ENCODE assay signal across 19 cellular contexts in genomic region chr11:90197377-90197776, GRCh38. TPM values are rescaled to one million over a fixed set of nuclear protein-coding genes. Genes with fewer than 3 reads are reported as not detected.
DNase-seq lines count a peak whose midpoint lies in the region; ATAC-seq lines count a peak whose summit lies in the region.
"Had no signal": no experiment of that assay in that cellular context is flagged by ENCODE, and none has a peak within 500 bp of the region (broad histone marks: within the 10 kb centered on the region; RNA-seq: fewer than 3 reads in every experiment).

No MANE protein-coding gene starts in this region.

- H3K9me3 Mint-ChIP-seq in CD4-positive, CD25-positive, alpha-beta regulatory T cell = no peaks in the 10 kb centered on the region

- H3K27ac ChIP-seq in CD4-positive, CD25-positive, alpha-beta regulatory T cell (ENCODE audit: insufficient read depth, low read length, poor library complexity, severe bottlenecking) = no peak overlapping the region
- H3K27ac ChIP-seq in mesenchymal stem cell (ENCODE audit: low read length, poor library complexity, severe bottlenecking) = no peak overlapping the region
- H3K27ac ChIP-seq: BLaER1 treated with 17β-estradiol and CSF1 and Interleukin-3, amounts not matched to agents 10 nM and 100 nM; RWPE1 had no signal

- H3K79me1 ChIP-seq in mesenchymal stem cell (replicated peaks; ENCODE audit: low read length, poor library complexity, severe bottlenecking) = no peaks in the 10 kb centered on the region

- no peaks in the 10 kb centered on the region for H3K27me3 Mint-ChIP-seq in CD4-positive, CD25-positive, alpha-beta regulatory T cell
- no peaks in the 10 kb centered on the region for H3K27me3 Mint-ChIP-seq in T-helper 17 cell

- no peak overlapping the region for H3K9ac ChIP-seq in mesenchymal stem cell (ENCODE audit: low read length)
- H3K9ac ChIP-seq: BLaER1 treated with 17β-estradiol and CSF1 and Interleukin-3, amounts not matched to agents 10 nM and 100 nM had no signal

- no peak overlapping the region for H3K14ac ChIP-seq in mesenchymal stem cell (ENCODE audit: low read length in 2 of 2)

- H2BK12ac ChIP-seq in mesenchymal stem cell (ENCODE audit: low read length in 2 of 2) = no peak overlapping the region

- no peaks in the 10 kb centered on the region for H3K9me3 ChIP-seq in CD4-positive, CD25-positive, alpha-beta regulatory T cell (ENCODE audit: control insufficient read depth in 2 of 2, low read length in 2 of 2)
- H3K9me3 ChIP-seq in T-helper 17 cell (ENCODE audit: control insufficient read depth, low read length, poor library complexity, severe bottlenecking) (no peaks in the 10 kb centered on the region), mesenchymal stem cell (ENCODE audit: control insufficient read depth, low read length) (no peaks in the 10 kb centered on the region)
- H3K9me3 ChIP-seq: BLaER1 treated with 17β-estradiol and CSF1 and Interleukin-3, amounts not matched to agents 10 nM and 100 nM had no signal

- DNase-seq in CD4-positive, CD25-positive, alpha-beta regulatory T cell = no peak
- DNase-seq in T-helper 17 cell (no peak), fibroblast of gingiva (ENCODE audit: low read depth) (peak; percentile 71), mesenchymal stem cell (peak; percentile 62), NCI-H2107 treated with DMSO at 0.1 percent for 48 hours (lab: John Stamatoyannopoulos, UW; ENCODE audit: unreplicated experiment) (no peak), ACHN (no peak)
- DNase-seq: DMS79 treated with DMSO at 0.1 percent for 48 hours, KG1, MV-4-11, NCI-H1417, NCI-H187, NCI-H226, NCI-H524, NCI-H82, PC-3 had no signal

- no peak overlapping the region for H3K4me3 ChIP-seq in CD4-positive, CD25-positive, alpha-beta regulatory T cell (ENCODE audit: low read depth, low read length)
- no peak overlapping the region for H3K4me3 ChIP-seq in mesenchymal stem cell (ENCODE audit: insufficient read depth in 1 of 2, low read depth in 1 of 2, low read length in 2 of 2)
- H3K4me3 ChIP-seq: BLaER1 treated with 17β-estradiol and CSF1 and Interleukin-3, amounts not matched to agents 10 nM and 100 nM had no signal

- in situ Hi-C loops in ACHN (cut with HindIII; ENCODE audit: low pct_ligation_motif_present, low pct_unique_long_range_greater_than_20kb, low sequenced_read_pairs) = no loop called here

- H4K8ac ChIP-seq in mesenchymal stem cell (ENCODE audit: low read length) = no peak overlapping the region

- no peak overlapping the region for H3K18ac ChIP-seq in mesenchymal stem cell (ENCODE audit: low read depth in 1 of 2, low read length in 2 of 2)

- no peak overlapping the region for H4K91ac ChIP-seq in mesenchymal stem cell (ENCODE audit: low read length)

- WGBS in mesenchymal stem cell = 28% methylated on average over 1 of the region's 1 CpG

- no peak overlapping the region for H2BK120ac ChIP-seq in mesenchymal stem cell (ENCODE audit: low read depth, low read length)

- H3K36me3 Mint-ChIP-seq in CD4-positive, CD25-positive, alpha-beta regulatory T cell = peaks cover 17% of the 10 kb centered on the region
- peaks cover 7% of the 10 kb centered on the region for H3K36me3 Mint-ChIP-seq in T-helper 17 cell (ENCODE audit: low read depth)

- H2AK5ac ChIP-seq in mesenchymal stem cell (ENCODE audit: low read length, severe bottlenecking) = no peak overlapping the region

- no peak overlapping the region for H3K4me2 ChIP-seq in mesenchymal stem cell (ENCODE audit: low read length, poor library complexity, severe bottlenecking)
- H3K4me2 ChIP-seq: BLaER1 treated with 17β-estradiol and CSF1 and Interleukin-3, amounts not matched to agents 10 nM and 100 nM had no signal

- H3K4ac ChIP-seq in mesenchymal stem cell (ENCODE audit: low read depth in 1 of 2, low read length in 2 of 2) = no peak overlapping the region

- no peak overlapping the region for H2AFZ ChIP-seq in mesenchymal stem cell (ENCODE audit: low read depth, low read length)

- H3K27ac Mint-ChIP-seq in CD4-positive, CD25-positive, alpha-beta regulatory T cell = peak overlapping the region in 2 of 3 donors; percentile 5 to 74
- H3K27ac Mint-ChIP-seq in T-helper 17 cell = peak overlapping the region; percentile 71

- ATAC-seq in CD4-positive, CD25-positive, alpha-beta regulatory T cell (ENCODE audit: low read depth in 2 of 2) = no peak
- ATAC-seq in T-helper 17 cell = no peak
- ATAC-seq in HG03469 (IDR thresholded peaks at IDR 0.05; ENCODE audit: unreplicated experiment) = no peak
- ATAC-seq: HepG2, PC-3 had no signal

- peaks cover 23% of the 10 kb centered on the region for H3K36me3 ChIP-seq in CD4-positive, CD25-positive, alpha-beta regulatory T cell (ENCODE audit: control insufficient read depth, insufficient read depth, low read length)
- H3K36me3 ChIP-seq in mesenchymal stem cell (ENCODE audit: control insufficient read depth in 1 of 2, insufficient read depth in 2 of 2, low read depth in 1 of 2, low read length in 2 of 2) = peaks cover 0 to 67% of the 10 kb centered on the region in 2 experiments

- no peak overlapping the region for H2BK15ac ChIP-seq in mesenchymal stem cell (ENCODE audit: low read depth, poor library complexity, severe bottlenecking)

- no peaks in the 10 kb centered on the region for H3K27me3 ChIP-seq in CD4-positive, CD25-positive, alpha-beta regulatory T cell (ENCODE audit: control insufficient read depth, insufficient read depth, low read length)
- H3K27me3 ChIP-seq in mesenchymal stem cell (ENCODE audit: control insufficient read depth in 1 of 2, insufficient read depth in 1 of 2, low read length in 2 of 2) = no peaks in the 10 kb centered on the region
- H3K27me3 ChIP-seq: BLaER1 treated with 17β-estradiol and CSF1 and Interleukin-3, amounts not matched to agents 10 nM and 100 nM had no signal

- H2BK5ac ChIP-seq in mesenchymal stem cell (ENCODE audit: low read depth, low read length, poor library complexity, severe bottlenecking) = no peak overlapping the region

- H3K4me1 Mint-ChIP-seq in CD4-positive, CD25-positive, alpha-beta regulatory T cell = peaks cover 4 to 14% (median 9%) of the 10 kb centered on the region in 4 donors
- peaks cover 6% of the 10 kb centered on the region for H3K4me1 Mint-ChIP-seq in T-helper 17 cell

- no peak overlapping the region for H3K4me3 Mint-ChIP-seq in CD4-positive, CD25-positive, alpha-beta regulatory T cell
- H3K4me3 Mint-ChIP-seq in T-helper 17 cell = no peak overlapping the region

- H3K23ac ChIP-seq in mesenchymal stem cell (ENCODE audit: low read length in 2 of 2) = no peak overlapping the region

- H3K4me1 ChIP-seq in CD4-positive, CD25-positive, alpha-beta regulatory T cell (ENCODE audit: control insufficient read depth, insufficient read depth, low read length, poor library complexity, severe bottlenecking) = peaks cover under 1% of the 10 kb centered on the region
- no peaks in the 10 kb centered on the region for H3K4me1 ChIP-seq in mesenchymal stem cell (ENCODE audit: control insufficient read depth, insufficient read depth, low read depth, low read length)
- H3K4me1 ChIP-seq: BLaER1 treated with 17β-estradiol and CSF1 and Interleukin-3, amounts not matched to agents 10 nM and 100 nM had no signal

RNA-seq across cellular contexts. Expression of gene CHORDC1, which starts 25.5 kb away (rescaled TPM):
- 114 TPM for total RNA-seq in CD4-positive, CD25-positive, alpha-beta regulatory T cell
- 10 to 100 TPM; 36.9 to 43.0 (median 40.7) TPM for polyA plus RNA-seq in CD4-positive, CD25-positive, alpha-beta regulatory T cell
- total RNA-seq in T-helper 17 cell = 10 to 100 TPM; 92.4 to 96.0 TPM
- polyA plus RNA-seq in mesenchymal stem cell (2013, experiment 1 of 2) = 24.1 TPM
- 24.1 TPM for polyA plus RNA-seq in mesenchymal stem cell (2013, experiment 2 of 2)

Comparison
In these comparisons a context has a peak if more than half of its experiments do, and no peak if none do; other contexts are left out.
1. DNase-seq: peak in fibroblast of gingiva (single experiment) and mesenchymal stem cell (single experiment); none in CD4-positive, CD25-positive, alpha-beta regulatory T cell (0 of 3), T-helper 17 cell (0 of 3), NCI-H2107 treated with DMSO at 0.1 percent for 48 hours (single experiment) and ACHN (single experiment).